ENCODE assay signal across 28 cellular contexts in genomic region chr20:3414122-3414521, GRCh38.
"Had no signal": no experiment of that assay in that cellular context is flagged by ENCODE, and none has a peak within 500 bp of the region (broad histone marks: within the 10 kb centered on the region; RNA-seq: fewer than 3 reads in every experiment).

No MANE protein-coding gene starts in this region.

- H3K9ac ChIP-seq: neural progenitor cell, parathyroid adenoma had no signal

- H3K4me3 ChIP-seq: neural progenitor cell, ovary, psoas muscle, skin epidermis, smooth muscle cell, spleen, suprapubic skin, testis, tibial artery, transverse colon, upper lobe of right lung, uterus had no signal

- H3K9me3 ChIP-seq: ovary, psoas muscle, suprapubic skin, testis, tibial artery, transverse colon, upper lobe of right lung, uterus had no signal

- H3K27ac ChIP-seq: neural progenitor cell, ovary, parathyroid adenoma, psoas muscle, skin epidermis, spleen, suprapubic skin, testis, tibial artery, transverse colon, upper lobe of right lung, uterus had no signal

- H3K4me1 ChIP-seq: neural progenitor cell, parathyroid adenoma, psoas muscle, testis, upper lobe of right lung, uterus had no signal

- ATAC-seq: natural killer cell; psoas muscle; right cardiac atrium; sciatic nerve; stimulated activated memory B cell treated with anti-CD40 and anti-IgM and Interleukin-4, amounts not matched to agents 10 μg/mL and 1 μg/mL and 100 μg/mL, for 72 hours; stimulated activated naive CD8-positive, alpha-beta T cell treated with anti-CD3 and anti-CD28 coated beads, Interleukin-15, amount 100 ng/mL, for 72 hours; stimulated activated naive CD8-positive, alpha-beta T cell treated with anti-CD3 and anti-CD28 coated beads, Interleukin-15, Interleukin-2, amounts not matched to agents 100 U/mL and 50 U/mL, for 24 hours; upper lobe of right lung had no signal

- H3K4me2 ChIP-seq: neural progenitor cell, smooth muscle cell had no signal

- H3K27me3 ChIP-seq: neural progenitor cell, ovary, spleen, suprapubic skin, testis, upper lobe of right lung, uterus had no signal

- H2AFZ ChIP-seq: neural progenitor cell, parathyroid adenoma had no signal

- H3K36me3 ChIP-seq: neural progenitor cell, ovary, spleen, suprapubic skin, tibial artery, transverse colon, upper lobe of right lung, uterus had no signal

- H3K79me2 ChIP-seq: parathyroid adenoma had no signal

- DNase-seq: natural killer cell; occipital lobe; ovary; posterior cingulate gyrus; psoas muscle; right cardiac atrium; spleen; stimulated activated CD4-positive, alpha-beta T cell treated with anti-CD3 and anti-CD28 coated beads, Interleukin-12 subunit alpha, Interleukin-12 subunit beta, amount 100 ng/mL, for 4 hours; stimulated activated CD4-positive, alpha-beta T cell treated with anti-CD3 and anti-CD28 coated beads, Interleukin-1b, Interleukin-23, amount 100 ng/mL, for 48 hours; stimulated activated CD4-positive, alpha-beta T cell treated with anti-CD3 and anti-CD28 coated beads, Interleukin-4, amount 100 ng/mL, for 1 hour; stimulated activated CD4-positive, alpha-beta T cell treated with anti-CD3 and anti-CD28 coated beads, Interleukin-4, amount 100 ng/mL, for 4 hours; stimulated activated CD8-positive, alpha-beta memory T cell treated with anti-CD3 and anti-CD28 coated beads, Interleukin-4, amount 100 ng/mL, for 48 hours; stimulated activated naive CD4-positive, alpha-beta T cell; stimulated activated naive CD8-positive, alpha-beta T cell treated with anti-CD3 and anti-CD28 coated beads, Interleukin-15, amount 100 ng/mL, for 72 hours; stimulated activated naive CD8-positive, alpha-beta T cell treated with anti-CD3 and anti-CD28 coated beads, Interleukin-15, Interleukin-2, amounts not matched to agents 100 U/mL and 50 U/mL, for 24 hours; substantia nigra; testis; tibial artery; transverse colon; upper lobe of right lung; uterus had no signal
